9 cellular contexts compared by ENCODE assay signal in the genomic region with DNA sequence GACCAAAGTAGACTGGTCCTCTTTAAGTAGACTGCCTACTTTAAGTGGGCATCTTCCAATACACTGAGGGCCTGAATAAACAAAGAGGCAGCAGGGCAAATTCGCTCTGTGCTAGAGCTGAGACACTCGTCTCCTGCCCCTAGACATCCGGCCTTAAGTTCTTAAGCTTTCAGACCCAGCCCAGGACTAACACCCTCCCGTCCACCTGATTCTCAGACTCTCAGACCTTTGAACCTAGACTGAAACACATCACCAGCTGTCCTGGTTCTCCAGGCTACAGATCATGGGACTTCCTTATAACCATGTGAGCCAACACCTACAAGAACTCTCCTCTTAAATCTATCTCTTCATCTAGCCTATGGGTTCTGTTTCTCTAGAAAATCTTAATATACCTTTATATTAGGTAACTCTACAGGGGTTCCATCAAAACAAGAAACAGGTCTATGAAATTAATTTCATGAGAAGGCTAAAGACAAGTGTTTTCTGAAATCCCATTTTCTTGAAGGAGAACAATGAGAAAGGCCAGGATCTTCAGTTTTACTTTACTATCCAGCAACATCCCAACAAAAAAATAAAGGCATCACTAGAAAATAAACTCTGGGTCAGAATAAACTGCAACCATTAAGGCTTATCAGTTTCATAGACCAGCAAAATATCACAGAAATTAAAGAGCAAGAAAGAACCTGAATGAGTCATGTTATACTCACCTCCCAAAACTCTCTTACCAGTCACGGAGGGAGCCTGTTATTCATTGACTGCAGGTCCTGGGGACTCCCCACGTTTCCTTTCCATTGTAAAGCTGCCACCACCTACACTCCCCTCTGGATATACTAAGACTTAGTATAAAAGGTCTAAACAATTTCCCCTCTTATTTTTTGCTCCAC. TPM values are rescaled to one million over a fixed set of nuclear protein-coding genes. Genes with fewer than 3 reads are reported as not detected.
DNase-seq lines count a peak whose midpoint lies in the region; ATAC-seq and TF ChIP-seq lines count a peak whose summit lies in the region.
"Had no signal": no experiment of that assay in that cellular context is flagged by ENCODE, and none has a peak within 500 bp of the region (broad histone marks: within the 10 kb centered on the region; RNA-seq: fewer than 3 reads in every experiment).

No MANE protein-coding gene starts in this region.

- TF ChIP-seq CTCF in cardiac muscle cell (IDR thresholded peaks at IDR 0.05; ENCODE audit: low read depth, low read length) (no peak), right atrium auricular region (IDR thresholded peaks at IDR 0.05) (no peak), lung (IDR thresholded peaks at IDR 0.05; ENCODE audit: control extremely low read depth, extremely low read depth) (no peak), vagina (IDR thresholded peaks at IDR 0.05) (no peak)

- intact Hi-C loops in vagina (cut with DNase I): loop anchor here (5.0 kb wide), 1 partner anchor 1291 kb away; no protein-coding TSS in a partner anchor

- H3K27me3 ChIP-seq in cardiac muscle cell (no peaks in the 10 kb centered on the region), right atrium auricular region (no peaks in the 10 kb centered on the region), lung (ENCODE audit: control insufficient read depth, insufficient read depth) (no peaks in the 10 kb centered on the region), vagina (no peaks in the 10 kb centered on the region)

- no peak for DNase-seq in cardiac muscle cell (ENCODE audit: low read depth in 1 of 2, low spot score in 1 of 2)
- DNase-seq in right atrium auricular region (ENCODE audit: low spot score): no peak
- peak; percentile 13 to 67 for DNase-seq in activated T-cell treated with anti-CD3 and anti-CD28 coated beads, Interleukin-2, amount 50 U/mL, for 72 hours
- DNase-seq in lung (ENCODE audit: low spot score): no peak
- no peak for DNase-seq in vagina (ENCODE audit: extremely low spot score in 2 of 2)
- DNase-seq in T-cell: no peak
- DNase-seq in GF-D8 (lab: John Stamatoyannopoulos, UW): no peak
- no peak for DNase-seq in OCI-M2 (lab: John Stamatoyannopoulos, UW; ENCODE audit: unreplicated experiment)

- H3K36me3 Mint-ChIP-seq in activated T-cell treated with anti-CD3 and anti-CD28 coated beads, Interleukin-2, amount 50 U/mL, for 72 hours (ENCODE audit: insufficient read depth in 2 of 2): no peaks in the 10 kb centered on the region
- H3K36me3 Mint-ChIP-seq in T-cell: no peaks in the 10 kb centered on the region
- H3K36me3 Mint-ChIP-seq: CD14-positive monocyte had no signal

- POLR2A ChIA-PET in T-cell (lab: Charles Lee): no interaction called here

- peak; percentile 97 to 99 for ATAC-seq in activated T-cell treated with anti-CD3 and anti-CD28 coated beads, Interleukin-2, amount 50 U/mL, for 72 hours (replicated peaks in 1 of 2)
- ATAC-seq in lung (ENCODE audit: insufficient read depth, low FRiP score) (no peak), T-cell (replicated peaks in 1 of 4) (no peak)

- H3K27ac Mint-ChIP-seq in activated T-cell treated with anti-CD3 and anti-CD28 coated beads, Interleukin-2, amount 50 U/mL, for 72 hours: peak overlapping the region; percentile 89
- H3K27ac Mint-ChIP-seq in T-cell: no peak overlapping the region

- no peaks in the 10 kb centered on the region for H3K9me3 Mint-ChIP-seq in activated T-cell treated with anti-CD3 and anti-CD28 coated beads, Interleukin-2, amount 50 U/mL, for 72 hours
- H3K9me3 Mint-ChIP-seq in T-cell: peaks cover 0 to 3% (median 0%) of the 10 kb centered on the region in 3 donors

- H3K4me3 ChIP-seq in cardiac muscle cell (no peak overlapping the region), right atrium auricular region (no peak overlapping the region), lung (no peak overlapping the region), vagina (no peak overlapping the region)

- TF ChIP-seq POLR2A in vagina (IDR thresholded peaks at IDR 0.05): no peak

- H3K27me3 Mint-ChIP-seq in activated T-cell treated with anti-CD3 and anti-CD28 coated beads, Interleukin-2, amount 50 U/mL, for 72 hours (ENCODE audit: low read depth): no peaks in the 10 kb centered on the region
- no peaks in the 10 kb centered on the region for H3K27me3 Mint-ChIP-seq in T-cell

- 69 to 91% methylated on average over 6 of the region's 6 CpGs for WGBS in lung, 2 donors

- H3K27ac ChIP-seq in cardiac muscle cell (peak overlapping the region; percentile 36), right atrium auricular region (peak overlapping the region in 1 of 2 donors; percentile 78), lung (ENCODE audit: low read depth in 1 of 2, low read length in 1 of 2) (peak overlapping the region; percentile 41 to 70), vagina (peak overlapping the region; percentile 24)

- H3K9me3 ChIP-seq in cardiac muscle cell (ENCODE audit: low read depth): no peaks in the 10 kb centered on the region
- H3K9me3 ChIP-seq in right atrium auricular region: no peaks in the 10 kb centered on the region
- H3K9me3 ChIP-seq in lung (ENCODE audit: control insufficient read depth in 2 of 2, insufficient read depth in 1 of 2, low read length in 1 of 2): no peaks in the 10 kb centered on the region
- no peaks in the 10 kb centered on the region for H3K9me3 ChIP-seq in vagina

- peak overlapping the region in 1 of 2 donors; percentile 70 for H3K4me3 Mint-ChIP-seq in activated T-cell treated with anti-CD3 and anti-CD28 coated beads, Interleukin-2, amount 50 U/mL, for 72 hours
- no peak overlapping the region for H3K4me3 Mint-ChIP-seq in T-cell
- H3K4me3 Mint-ChIP-seq: CD14-positive monocyte had no signal

- peaks cover 5% of the 10 kb centered on the region for H3K4me1 Mint-ChIP-seq in activated T-cell treated with anti-CD3 and anti-CD28 coated beads, Interleukin-2, amount 50 U/mL, for 72 hours (ENCODE audit: low read depth)
- H3K4me1 Mint-ChIP-seq in T-cell: peaks cover 0 to 8% (median 5%) of the 10 kb centered on the region in 3 donors
- H3K4me1 Mint-ChIP-seq: CD14-positive monocyte had no signal

- CTCF ChIA-PET in T-cell (lab: Charles Lee): no interaction called here

- no peaks in the 10 kb centered on the region for H3K36me3 ChIP-seq in cardiac muscle cell
- H3K36me3 ChIP-seq in right atrium auricular region: no peaks in the 10 kb centered on the region
- no peaks in the 10 kb centered on the region for H3K36me3 ChIP-seq in lung (ENCODE audit: control insufficient read depth in 2 of 2, insufficient read depth in 2 of 2, low read length in 2 of 2)
- H3K36me3 ChIP-seq in vagina: no peaks in the 10 kb centered on the region

- H3K4me1 ChIP-seq in cardiac muscle cell (ENCODE audit: low read depth): no peaks in the 10 kb centered on the region
- H3K4me1 ChIP-seq in right atrium auricular region: peaks cover 0 to 7% of the 10 kb centered on the region in 2 donors
- H3K4me1 ChIP-seq in lung (ENCODE audit: control insufficient read depth in 2 of 2, insufficient read depth in 2 of 2, low read length in 2 of 2): peaks cover 1 to 26% of the 10 kb centered on the region in 2 donors
- peaks cover 19% of the 10 kb centered on the region for H3K4me1 ChIP-seq in vagina

RNA-seq across cellular contexts. Expression of gene ADGRA3, which starts 14.8 kb away (rescaled TPM):
- 32.2 and 41.1 TPM in 2 replicates for total RNA-seq in cardiac muscle cell
- 29.3 and 35.4 TPM in 2 replicates for polyA plus RNA-seq in cardiac muscle cell
- 10 to 100 TPM; 27.8 to 28.3 TPM for total RNA-seq in right atrium auricular region
- total RNA-seq in activated T-cell treated with anti-CD3 and anti-CD28 coated beads, Interleukin-2, amount 50 U/mL, for 72 hours: 10 to 100 TPM in 1 of 2 donors, 1 to 10 TPM in 1; 5.1 to 13.9 TPM
- 10 to 100 TPM; 14.9 to 62.8 TPM for total RNA-seq in lung
- polyA plus RNA-seq in lung: 1 to 10 TPM; 6.6 to 8.9 TPM
- total RNA-seq in vagina: 23.3 TPM
- total RNA-seq in T-cell: 1 to 10 TPM in 4 of 5 donors, under 1 TPM in 1; 0.59 to 3.6 (median 1.8) TPM
- polyA plus RNA-seq: CD14-positive monocyte had no signal

Comparison
In these comparisons a context has a peak if more than half of its experiments do, and no peak if none do; other contexts are left out.
1. DNase-seq: peak in activated T-cell treated with anti-CD3 and anti-CD28 coated beads, Interleukin-2, amount 50 U/mL, for 72 hours (2 of 2); none in cardiac muscle cell (0 of 2), right atrium auricular region (single experiment), lung (single experiment), vagina (0 of 2), T-cell (0 of 34), GF-D8 (single experiment) and OCI-M2 (single experiment).
2. ATAC-seq: peak in activated T-cell treated with anti-CD3 and anti-CD28 coated beads, Interleukin-2, amount 50 U/mL, for 72 hours (2 of 2); none in lung (single experiment) and T-cell (0 of 4).